9 cellular contexts compared by ENCODE assay signal in the genomic region with DNA sequence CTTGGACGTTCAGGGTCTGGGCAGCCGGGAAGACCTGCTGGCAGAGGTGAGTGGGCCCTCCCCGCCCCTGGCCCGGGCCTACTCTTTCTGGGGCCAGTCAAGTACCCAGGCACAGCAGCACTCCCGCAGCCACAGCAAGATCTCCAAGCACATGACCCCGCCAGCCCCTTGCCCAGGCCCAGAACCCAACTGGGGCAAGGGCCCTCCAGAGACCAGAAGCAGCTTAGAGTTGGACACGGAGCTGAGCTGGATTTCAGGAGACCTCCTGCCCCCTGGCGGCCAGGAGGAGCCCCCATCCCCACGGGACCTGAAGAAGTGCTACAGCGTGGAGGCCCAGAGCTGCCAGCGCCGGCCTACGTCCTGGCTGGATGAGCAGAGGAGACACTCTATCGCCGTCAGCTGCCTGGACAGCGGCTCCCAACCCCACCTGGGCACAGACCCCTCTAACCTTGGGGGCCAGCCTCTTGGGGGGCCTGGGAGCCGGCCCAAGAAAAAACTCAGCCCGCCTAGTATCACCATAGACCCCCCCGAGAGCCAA. TPM values are rescaled to one million over a fixed set of nuclear protein-coding genes. Genes with fewer than 3 reads are reported as not detected.
DNase-seq lines count a peak whose midpoint lies in the region; ATAC-seq and TF ChIP-seq lines count a peak whose summit lies in the region.
"Had no signal": no experiment of that assay in that cellular context is flagged by ENCODE, and none has a peak within 500 bp of the region (broad histone marks: within the 10 kb centered on the region; RNA-seq: fewer than 3 reads in every experiment).

No MANE protein-coding gene starts in this region.

- H3K4me3 ChIP-seq in CD4-positive, alpha-beta memory T cell (ENCODE audit: low read length in 2 of 2) = no peak overlapping the region
- H3K4me3 ChIP-seq in HEK293 (ENCODE audit: low read depth, low read length) = no peak overlapping the region
- H3K4me3 ChIP-seq in NT2/D1 (ENCODE audit: insufficient read length, low read depth) = no peak overlapping the region
- H3K4me3 ChIP-seq in epithelial cell of proximal tubule (ENCODE audit: low read depth, low read length) = no peak overlapping the region

- H3K9me3 ChIP-seq in CD4-positive, alpha-beta memory T cell (ENCODE audit: control insufficient read depth in 1 of 2, low read length in 2 of 2) = no peaks in the 10 kb centered on the region
- no peaks in the 10 kb centered on the region for H3K9me3 ChIP-seq in HEK293 (ENCODE audit: control insufficient read depth, insufficient read depth, low read depth, low read length)
- no peaks in the 10 kb centered on the region for H3K9me3 ChIP-seq in NT2/D1 (ENCODE audit: insufficient read depth, low read length)

- no peak for ATAC-seq in GM18907 (IDR thresholded peaks at IDR 0.05; ENCODE audit: unreplicated experiment)

- POLR2A ChIA-PET in CD4-positive, alpha-beta memory T cell (lab: Charles Lee; ENCODE audit: partially characterized antibody) = no interaction called here
- POLR2A ChIA-PET in HEK293 (lab: Yijun Ruan, JAX) = interaction anchor here (0.7 to 2.3 kb wide), 5 partner anchors 65 to 147 kb away, joined by 3 to 8 read pairs (median 3); a partner anchor contains a TSS

- peaks cover 21 to 38% of the 10 kb centered on the region in 2 donors for H3K27me3 Mint-ChIP-seq in CD4-positive, alpha-beta memory T cell
- H3K27me3 Mint-ChIP-seq in nephron (ENCODE audit: low read depth) = peaks cover 23% of the 10 kb centered on the region

- peaks cover 4% of the 10 kb centered on the region for H3K4me1 ChIP-seq in CD4-positive, alpha-beta memory T cell (ENCODE audit: insufficient read depth, low read length)
- H3K4me1 ChIP-seq in HEK293 (ENCODE audit: control insufficient read depth, insufficient read depth, low read length) (no peaks in the 10 kb centered on the region; the same call in 1 of the 2 replicates), NT2/D1 (ENCODE audit: insufficient read depth, insufficient read length) (peaks cover 48% of the 10 kb centered on the region)

- no peaks in the 10 kb centered on the region for H3K36me3 ChIP-seq in CD4-positive, alpha-beta memory T cell (ENCODE audit: insufficient read depth, low read length)
- H3K36me3 ChIP-seq in HEK293 (ENCODE audit: control insufficient read depth in 2 of 2, insufficient read depth in 1 of 2, low read length in 2 of 2) (no peaks in the 10 kb centered on the region), NT2/D1 (ENCODE audit: insufficient read depth, insufficient read length, low read length) (no peaks in the 10 kb centered on the region)

- H3K27me3 ChIP-seq in CD4-positive, alpha-beta memory T cell (ENCODE audit: insufficient read depth, low read length) = peaks cover 14% of the 10 kb centered on the region
- H3K27me3 ChIP-seq in NT2/D1 (ENCODE audit: insufficient read depth, insufficient read length) = peaks cover 3% of the 10 kb centered on the region

- H3K36me3 Mint-ChIP-seq in CD4-positive, alpha-beta memory T cell = no peaks in the 10 kb centered on the region
- no peaks in the 10 kb centered on the region for H3K36me3 Mint-ChIP-seq in nephron (ENCODE audit: low read depth)
- H3K36me3 Mint-ChIP-seq: IgD-negative memory B cell had no signal

- no peaks in the 10 kb centered on the region for H3K9me3 Mint-ChIP-seq in CD4-positive, alpha-beta memory T cell
- H3K9me3 Mint-ChIP-seq in nephron = no peaks in the 10 kb centered on the region
- H3K9me3 Mint-ChIP-seq: IgD-negative memory B cell had no signal

- peak; percentile 92 for TF ChIP-seq CTCF in HEK293 (tag by site-specific recombination; IDR thresholded peaks at IDR 0.05)
- peak; percentile 78 for TF ChIP-seq CTCF in epithelial cell of proximal tubule (conservative IDR thresholded peaks at IDR 0.05; ENCODE audit: low read depth, low read length)
- TF ChIP-seq CTCF in nephron (IDR thresholded peaks at IDR 0.05; ENCODE audit: unreplicated experiment in 3 of 3) = peak; percentile 74 to 81 (median 81)

- no peak overlapping the region for H3K4me3 Mint-ChIP-seq in CD4-positive, alpha-beta memory T cell
- H3K4me3 Mint-ChIP-seq in nephron = no peak overlapping the region
- H3K4me3 Mint-ChIP-seq: IgD-negative memory B cell had no signal

- peak overlapping the region; percentile 42 for H3K9ac ChIP-seq in NT2/D1 (ENCODE audit: insufficient read length, low read depth)

- no peak overlapping the region for H3K27ac ChIP-seq in CD4-positive, alpha-beta memory T cell (ENCODE audit: low read depth, low read length)
- no peak overlapping the region for H3K27ac ChIP-seq in HEK293 (ENCODE audit: extremely low read depth, low read depth, low read length)

- H3K4me1 Mint-ChIP-seq in CD4-positive, alpha-beta memory T cell = peaks cover 0 to 4% (median under 1%) of the 10 kb centered on the region in 4 donors
- H3K4me1 Mint-ChIP-seq in nephron = peaks cover 49% of the 10 kb centered on the region

- no peak overlapping the region for H3K27ac Mint-ChIP-seq in CD4-positive, alpha-beta memory T cell
- peak overlapping the region in 2 of 3 experiments; percentile 0 to 35 for H3K27ac Mint-ChIP-seq in nephron

- DNase-seq in CD4-positive, alpha-beta memory T cell = peak; percentile 49 to 61 (median 53)
- DNase-seq in NT2/D1 (ENCODE audit: low read depth, low spot score) (peak; percentile 60), epithelial cell of proximal tubule (ENCODE audit: low read depth) (no peak)
- DNase-seq in activated CD8-positive, alpha-beta memory T cell treated with anti-CD3 and anti-CD28 coated beads, Interleukin-2, amount 50 U/mL, for 1 hour (ENCODE audit: extremely low read depth) = peak; percentile 22
- DNase-seq in stimulated activated naive CD4-positive, alpha-beta T cell (lab: John Stamatoyannopoulos, UW) = peak in 5 of 6 experiments; percentile 39 to 60 (median 54)

- CTCF ChIA-PET in CD4-positive, alpha-beta memory T cell (lab: Charles Lee; ENCODE audit: partially characterized antibody) = interaction anchor here (0.7 to 3.1 kb wide), 9 partner anchors 8 to 147 kb away, joined by 3 to 22 read pairs (median 6); a partner anchor contains a TSS
- CTCF ChIA-PET in HEK293 (lab: Yijun Ruan, JAX) = interaction anchor here (0.5 to 9.7 kb wide), 37 partner anchors 9 to 691 kb away, joined by 3 to 231 read pairs (median 5); a partner anchor contains a TSS

- intact Hi-C loops in CD4-positive, alpha-beta memory T cell (cut with micrococcal nuclease) = loop anchor here (1.0 kb wide), 3 partner anchors 79 to 148 kb away; a partner anchor contains a TSS

TF ChIP-seq in HEK293, 187 proteins besides CTCF, POLR2A, EP300 and RAD21 (continues in another document):
- no peak for TF ChIP-seq KLF10 (tag by site-specific recombination; IDR thresholded peaks at IDR 0.05)
- TF ChIP-seq SCRT2 (tag by site-specific recombination; IDR thresholded peaks at IDR 0.05) = no peak
- TF ChIP-seq ZNF654 (tag by site-specific recombination; IDR thresholded peaks at IDR 0.05; ENCODE audit: low read depth) = peak; percentile 44; the same call in 1 of the 2 replicates
- TF ChIP-seq, protein P1, sequence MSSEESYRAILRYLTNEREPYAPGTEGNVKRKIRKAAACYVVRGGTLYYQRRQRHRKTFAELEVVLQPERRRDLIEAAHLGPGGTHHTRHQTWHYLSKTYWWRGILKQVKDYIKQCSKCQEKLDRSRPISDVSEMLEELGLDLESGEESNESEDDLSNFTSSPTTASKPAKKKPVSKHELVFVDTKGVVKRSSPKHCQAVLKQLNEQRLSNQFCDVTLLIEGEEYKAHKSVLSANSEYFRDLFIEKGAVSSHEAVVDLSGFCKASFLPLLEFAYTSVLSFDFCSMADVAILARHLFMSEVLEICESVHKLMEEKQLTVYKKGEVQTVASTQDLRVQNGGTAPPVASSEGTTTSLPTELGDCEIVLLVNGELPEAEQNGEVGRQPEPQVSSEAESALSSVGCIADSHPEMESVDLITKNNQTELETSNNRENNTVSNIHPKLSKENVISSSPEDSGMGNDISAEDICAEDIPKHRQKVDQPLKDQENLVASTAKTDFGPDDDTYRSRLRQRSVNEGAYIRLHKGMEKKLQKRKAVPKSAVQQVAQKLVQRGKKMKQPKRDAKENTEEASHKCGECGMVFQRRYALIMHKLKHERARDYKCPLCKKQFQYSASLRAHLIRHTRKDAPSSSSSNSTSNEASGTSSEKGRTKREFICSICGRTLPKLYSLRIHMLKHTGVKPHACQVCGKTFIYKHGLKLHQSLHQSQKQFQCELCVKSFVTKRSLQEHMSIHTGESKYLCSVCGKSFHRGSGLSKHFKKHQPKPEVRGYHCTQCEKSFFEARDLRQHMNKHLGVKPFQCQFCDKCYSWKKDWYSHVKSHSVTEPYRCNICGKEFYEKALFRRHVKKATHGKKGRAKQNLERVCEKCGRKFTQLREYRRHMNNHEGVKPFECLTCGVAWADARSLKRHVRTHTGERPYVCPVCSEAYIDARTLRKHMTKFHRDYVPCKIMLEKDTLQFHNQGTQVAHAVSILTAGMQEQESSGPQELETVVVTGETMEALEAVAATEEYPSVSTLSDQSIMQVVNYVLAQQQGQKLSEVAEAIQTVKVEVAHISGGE (tag by site-specific recombination; conservative IDR thresholded peaks at IDR 0.05; ENCODE audit: low read depth) = no peak
- TF ChIP-seq, protein P2, sequence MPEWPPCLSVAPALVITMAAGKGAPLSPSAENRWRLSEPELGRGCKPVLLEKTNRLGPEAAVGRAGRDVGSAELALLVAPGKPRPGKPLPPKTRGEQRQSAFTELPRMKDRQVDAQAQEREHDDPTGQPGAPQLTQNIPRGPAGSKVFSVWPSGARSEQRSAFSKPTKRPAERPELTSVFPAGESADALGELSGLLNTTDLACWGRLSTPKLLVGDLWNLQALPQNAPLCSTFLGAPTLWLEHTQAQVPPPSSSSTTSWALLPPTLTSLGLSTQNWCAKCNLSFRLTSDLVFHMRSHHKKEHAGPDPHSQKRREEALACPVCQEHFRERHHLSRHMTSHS (tag by site-specific recombination; IDR thresholded peaks at IDR 0.05) = no peak

RNA-seq across cellular contexts. Expression of a gene that starts 8.6 kb away (rescaled TPM):
- 1 to 10 TPM in 1 of 2 experiments, under 1 TPM in 1; 0.86 to 1.6 TPM for total RNA-seq in CD4-positive, alpha-beta memory T cell
- polyA plus RNA-seq in CD4-positive, alpha-beta memory T cell = not detected
- 6.3 and 6.6 TPM in 2 replicates for total RNA-seq in epithelial cell of proximal tubule

Comparison
In these comparisons a context has a peak if more than half of its experiments do, and no peak if none do; other contexts are left out.
1. H3K27ac Mint-ChIP-seq: peak in nephron (2 of 3); none in CD4-positive, alpha-beta memory T cell (0 of 7).
2. Peak in every context shown above with its lines, with median percentiles within 50 percentile points of each other: CTCF ChIP-seq.